17 cellular contexts compared by ENCODE assay signal in the genomic region with DNA sequence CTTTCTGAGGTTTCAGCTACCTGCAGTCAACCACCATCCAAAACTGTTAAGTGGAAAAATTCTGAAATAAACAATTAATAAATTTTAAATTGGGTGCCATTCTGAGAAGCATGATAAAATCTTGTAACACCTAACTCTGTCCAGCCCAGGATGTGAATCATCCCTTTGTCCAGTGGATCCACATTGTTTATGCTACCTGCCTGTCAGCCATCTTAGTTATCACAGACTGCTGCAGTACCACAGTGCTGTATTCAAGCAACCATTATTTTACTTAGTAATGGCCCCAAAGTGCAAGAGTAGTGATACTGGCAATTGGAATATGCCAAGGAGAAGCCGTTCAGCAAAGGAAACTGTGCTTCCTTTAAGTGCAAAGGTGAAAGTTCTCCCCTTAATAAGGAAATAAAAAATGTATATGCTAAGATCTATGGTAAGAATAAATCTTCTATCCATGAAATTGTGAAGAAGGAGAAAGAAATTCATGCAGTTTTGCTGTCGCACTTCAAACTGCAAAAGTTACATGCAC. TPM values are rescaled to one million over a fixed set of nuclear protein-coding genes. Genes with fewer than 3 reads are reported as not detected.
DNase-seq lines count a peak whose midpoint lies in the region; ATAC-seq and TF ChIP-seq lines count a peak whose summit lies in the region.
"Had no signal": no experiment of that assay in that cellular context is flagged by ENCODE, and none has a peak within 500 bp of the region (broad histone marks: within the 10 kb centered on the region; RNA-seq: fewer than 3 reads in every experiment).

No MANE protein-coding gene starts in this region.

- DNase-seq in stimulated activated naive CD8-positive, alpha-beta T cell treated with anti-CD3 and anti-CD28 coated beads, Interleukin-15, Interleukin-2, amounts not matched to agents 100 U/mL and 50 U/mL, for 24 hours, result no peak
- no peak for DNase-seq in RWPE2 (ENCODE audit: low spot score)
- no peak for DNase-seq in foreskin keratinocyte
- DNase-seq in ureter (ENCODE audit: low spot score), result no peak
- no peak for DNase-seq in D341Med (ENCODE audit: low spot score)
- DNase-seq: DMS153; HCEC 1CT; NCI-H1092; NCI-H1694; NCI-H2107; NCI-H226; NCI-H69; NK-92 treated with Interleukin-12 subunit alpha and Interleukin-12 subunit beta, amount 100 ng/mL, for 24 hours; OCI-M1; RPMI8226 had no signal

- H3K4me1 ChIP-seq in RWPE2 (ENCODE audit: insufficient read depth, poor library complexity, severe bottlenecking) (peaks cover 12% of the 10 kb centered on the region), foreskin keratinocyte (no peaks in the 10 kb centered on the region)

- H3K27me3 Mint-ChIP-seq in stimulated activated naive CD8-positive, alpha-beta T cell treated with anti-CD3 and anti-CD28 coated beads, Interleukin-15, Interleukin-2, amounts not matched to agents 100 ng/mL and 50 ng/mL, for 24 hours, result no peaks in the 10 kb centered on the region

- TF ChIP-seq CTCF in RWPE2 (IDR thresholded peaks at IDR 0.05; ENCODE audit: poor library complexity, severe bottlenecking), result no peak
- TF ChIP-seq CTCF in foreskin keratinocyte (conservative IDR thresholded peaks at IDR 0.05), result no peak

- ATAC-seq in stimulated activated naive CD8-positive, alpha-beta T cell treated with anti-CD3 and anti-CD28 coated beads, Interleukin-15, Interleukin-2, amounts not matched to agents 100 U/mL and 50 U/mL, for 24 hours, result no peak
- ATAC-seq in RWPE2 (ENCODE audit: low read depth) (peak; percentile 50; the same call in 1 of the 3 replicates), foreskin keratinocyte (peak; percentile 54), HG02759 (IDR thresholded peaks at IDR 0.05; ENCODE audit: unreplicated experiment) (no peak)

- no peak overlapping the region for H3K4me3 ChIP-seq in RWPE2 (ENCODE audit: severe bottlenecking)

- H3K4me1 Mint-ChIP-seq in stimulated activated naive CD8-positive, alpha-beta T cell treated with anti-CD3 and anti-CD28 coated beads, Interleukin-15, Interleukin-2, amounts not matched to agents 100 ng/mL and 50 ng/mL, for 24 hours (ENCODE audit: low read depth), result peaks cover 62% of the 10 kb centered on the region

- no peaks in the 10 kb centered on the region for H3K36me3 ChIP-seq in RWPE2 (ENCODE audit: low read depth)

- H3K36me3 Mint-ChIP-seq in stimulated activated naive CD8-positive, alpha-beta T cell treated with anti-CD3 and anti-CD28 coated beads, Interleukin-15, Interleukin-2, amounts not matched to agents 100 ng/mL and 50 ng/mL, for 24 hours (ENCODE audit: low read depth), result peaks cover 57% of the 10 kb centered on the region

- H3K27ac ChIP-seq in RWPE2 (ENCODE audit: poor library complexity, severe bottlenecking) (no peak overlapping the region), foreskin keratinocyte (no peak overlapping the region)

- no peaks in the 10 kb centered on the region for H3K9me3 Mint-ChIP-seq in stimulated activated naive CD8-positive, alpha-beta T cell treated with anti-CD3 and anti-CD28 coated beads, Interleukin-15, Interleukin-2, amounts not matched to agents 100 ng/mL and 50 ng/mL, for 24 hours

- H3K27me3 ChIP-seq in RWPE2 (ENCODE audit: insufficient read depth, poor library complexity, severe bottlenecking), result no peaks in the 10 kb centered on the region
- no peaks in the 10 kb centered on the region for H3K27me3 ChIP-seq in foreskin keratinocyte

- no peaks in the 10 kb centered on the region for H3K9me3 ChIP-seq in RWPE2 (ENCODE audit: severe bottlenecking)

- H3K4me3 Mint-ChIP-seq in stimulated activated naive CD8-positive, alpha-beta T cell treated with anti-CD3 and anti-CD28 coated beads, Interleukin-15, Interleukin-2, amounts not matched to agents 100 ng/mL and 50 ng/mL, for 24 hours, result no peak overlapping the region

- H3K27ac Mint-ChIP-seq in stimulated activated naive CD8-positive, alpha-beta T cell treated with anti-CD3 and anti-CD28 coated beads, Interleukin-15, Interleukin-2, amounts not matched to agents 100 ng/mL and 50 ng/mL, for 24 hours, result peak overlapping the region; percentile 19

RNA-seq across cellular contexts. Expression of a gene that starts 20.6 kb away (rescaled TPM):
- total RNA-seq in foreskin keratinocyte (20.4 and 22.9 TPM in 2 replicates), ureter (40.2 TPM)
- polyA plus RNA-seq in foreskin keratinocyte, result 4.4 and 4.8 TPM in 2 replicates

Comparison
In these comparisons a context has a peak if more than half of its experiments do, and no peak if none do; other contexts are left out.
1. ATAC-seq: peak in RWPE2 (single experiment) and foreskin keratinocyte (single experiment); none in stimulated activated naive CD8-positive, alpha-beta T cell treated with anti-CD3 and anti-CD28 coated beads, Interleukin-15, Interleukin-2, amounts not matched to agents 100 U/mL and 50 U/mL, for 24 hours (single experiment) and HG02759 (single experiment).